10 cellular contexts compared by ENCODE assay signal in the genomic region with DNA sequence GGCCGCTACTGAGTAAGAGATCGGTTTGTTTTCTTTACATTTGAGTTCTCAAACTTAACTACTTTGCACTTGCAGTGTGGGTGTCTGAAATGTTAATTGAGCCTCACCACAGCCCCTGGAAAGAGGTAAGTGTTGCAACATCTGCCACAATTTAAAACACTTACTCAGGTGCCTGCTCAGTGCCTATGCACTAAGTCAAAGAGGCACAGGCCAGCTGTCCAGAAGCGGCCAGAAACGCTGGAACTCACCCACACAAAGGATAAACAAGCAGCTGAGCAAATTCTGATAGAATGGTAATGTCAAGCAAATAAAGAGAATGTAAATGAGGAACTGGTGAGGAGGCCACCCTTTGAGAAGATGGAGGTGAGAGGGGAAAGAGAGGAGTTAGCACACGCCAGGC.
DNase-seq lines count a peak whose midpoint lies in the region; ATAC-seq and FAIRE-seq lines count a peak whose summit lies in the region.
"Had no signal": no experiment of that assay in that cellular context is flagged by ENCODE, and none has a peak within 500 bp of the region (broad histone marks: within the 10 kb centered on the region; RNA-seq: fewer than 3 reads in every experiment).

No MANE protein-coding gene starts in this region.

- peaks cover 17 to 47% (median 37%) of the 10 kb centered on the region in 7 donors for H3K4me1 Mint-ChIP-seq in naive thymus-derived CD4-positive, alpha-beta T cell

- ATAC-seq in naive thymus-derived CD4-positive, alpha-beta T cell: no peak

- no peak for FAIRE-seq in urothelium cell line (lab: Jason Lieb, UNC)

- peaks cover 0 to 10% of the 10 kb centered on the region in 2 donors for H3K4me1 ChIP-seq in naive thymus-derived CD4-positive, alpha-beta T cell (ENCODE audit: control insufficient read depth in 2 of 2, insufficient read depth in 2 of 2, low read length in 2 of 2)

- intact Hi-C loops in naive thymus-derived CD4-positive, alpha-beta T cell (cut with micrococcal nuclease): no loop called here

- H3K9me3 ChIP-seq in naive thymus-derived CD4-positive, alpha-beta T cell (ENCODE audit: control insufficient read depth in 2 of 3, low read length in 3 of 3): no peaks in the 10 kb centered on the region

- H3K9me3 Mint-ChIP-seq in naive thymus-derived CD4-positive, alpha-beta T cell: peaks cover 0 to 6% (median 0%) of the 10 kb centered on the region in 11 donors

- H3K36me3 ChIP-seq in naive thymus-derived CD4-positive, alpha-beta T cell (ENCODE audit: control insufficient read depth in 2 of 3, insufficient read depth in 3 of 3, low read length in 3 of 3): no peaks in the 10 kb centered on the region

- peak overlapping the region; percentile 71 for H3K27ac ChIP-seq in cingulate gyrus (ENCODE audit: low read depth, low read length)
- no peak overlapping the region for H3K27ac ChIP-seq in naive thymus-derived CD4-positive, alpha-beta T cell (ENCODE audit: low read depth, low read length)

- H3K4me3 Mint-ChIP-seq in naive thymus-derived CD4-positive, alpha-beta T cell: peak overlapping the region in 8 of 10 donors; percentile 1 to 82 (median 63)

- POLR2A ChIA-PET in naive thymus-derived CD4-positive, alpha-beta T cell (lab: Charles Lee): interaction anchor here (0.6 kb wide), 1 partner anchor 45 kb away, joined by 3 read pairs; no protein-coding TSS in a partner anchor

- CTCF ChIA-PET in naive thymus-derived CD4-positive, alpha-beta T cell (lab: Charles Lee): no interaction called here

- H3K27me3 Mint-ChIP-seq in naive thymus-derived CD4-positive, alpha-beta T cell: peaks cover 0 to 8% (median 0%) of the 10 kb centered on the region in 5 donors

- H3K4me3 ChIP-seq in naive thymus-derived CD4-positive, alpha-beta T cell (ENCODE audit: low read length): no peak overlapping the region

- peaks cover 0 to 5% (median 0%) of the 10 kb centered on the region in 5 donors for H3K36me3 Mint-ChIP-seq in naive thymus-derived CD4-positive, alpha-beta T cell
- H3K36me3 Mint-ChIP-seq: T-cell had no signal

- peak overlapping the region in 7 of 9 donors; percentile 60 to 94 (median 81) for H3K27ac Mint-ChIP-seq in naive thymus-derived CD4-positive, alpha-beta T cell

- H3K27me3 ChIP-seq in naive thymus-derived CD4-positive, alpha-beta T cell (ENCODE audit: control insufficient read depth in 2 of 2, insufficient read depth in 2 of 2, low read length in 2 of 2): no peaks in the 10 kb centered on the region

- peak; percentile 90 for DNase-seq in COLO668 (lab: John Stamatoyannopoulos, UW; ENCODE audit: unreplicated experiment)
- DNase-seq in NCI-H146 treated with DMSO at 0.1 percent for 48 hours (lab: John Stamatoyannopoulos, UW; ENCODE audit: unreplicated experiment): peak; percentile 91
- no peak for DNase-seq in naive thymus-derived CD4-positive, alpha-beta T cell
- DNase-seq in AG20443 (ENCODE audit: low spot score): no peak
- DNase-seq in urothelium cell line (ENCODE audit: low spot score): no peak
- no peak for DNase-seq in OCI-M2 (lab: John Stamatoyannopoulos, UW; ENCODE audit: unreplicated experiment)
- DNase-seq in cortex of kidney (lab: John Stamatoyannopoulos, UW): no peak
- DNase-seq: central memory CD4-positive, alpha-beta T cell had no signal

Comparison
In these comparisons a context has a peak if more than half of its experiments do, and no peak if none do; other contexts are left out.
1. DNase-seq: peak in COLO668 (single experiment) and NCI-H146 treated with DMSO at 0.1 percent for 48 hours (single experiment); none in naive thymus-derived CD4-positive, alpha-beta T cell (0 of 9), AG20443 (single experiment), urothelium cell line (single experiment), OCI-M2 (single experiment) and cortex of kidney (single experiment).